Comparison of ENCODE assay signal across 1 cellular context in genomic region chr2:27891063-27891819, GRCh38.
A peak's percentile ranks its signal among the peaks of the same experiment; 100 is the strongest.
TF ChIP-seq lines count a peak whose summit lies in the region.

No MANE protein-coding gene starts in this region.

TF ChIP-seq in HepG2, 621 proteins besides CTCF, POLR2A, EP300 and RAD21 (continued from another document and continues in another):
- TF ChIP-seq ZHX2 (IDR thresholded peaks at IDR 0.05; ENCODE audit: low read depth) (peak; percentile 99), ZHX2 (CRISPR knock-in tag; IDR thresholded peaks at IDR 0.05; ENCODE audit: borderline replicate concordance) (no peak), HNF1B (CRISPR knock-in tag; IDR thresholded peaks at IDR 0.05) (0 out of 2 replicates have a peak, but pooled peaks have one; percentile 28), HDAC2 (CRISPR knock-in tag; IDR thresholded peaks at IDR 0.05) (0 out of 2 replicates have a peak, but pooled peaks have one; percentile 15), ZNF274 (CRISPR knock-in tag; IDR thresholded peaks at IDR 0.05) (no peak), ZBTB10 (CRISPR knock-in tag; IDR thresholded peaks at IDR 0.05; ENCODE audit: borderline replicate concordance) (peak; percentile 98), MLX (CRISPR knock-in tag; IDR thresholded peaks at IDR 0.05) (no peak), MAFF (IDR thresholded peaks at IDR 0.05; ENCODE audit: low read depth, low read length) (0 out of 2 replicates have a peak, but pooled peaks have one; percentile 1), ZNF350 (CRISPR knock-in tag; IDR thresholded peaks at IDR 0.05; ENCODE audit: borderline replicate concordance, low read depth) (no peak), MBD4 (IDR thresholded peaks at IDR 0.05; ENCODE audit: borderline replicate concordance, low read length) (no peak), CENPT (CRISPR knock-in tag; IDR thresholded peaks at IDR 0.05; ENCODE audit: low read depth) (no peak), MZF1 (CRISPR knock-in tag; IDR thresholded peaks at IDR 0.05; ENCODE audit: borderline replicate concordance) (peak; percentile 73; the same call in 1 of the 2 replicates), ZNF607 (CRISPR knock-in tag; IDR thresholded peaks at IDR 0.05; ENCODE audit: borderline replicate concordance) (peak; percentile 68; the same call in 1 of the 2 replicates), ZHX1 (CRISPR knock-in tag; IDR thresholded peaks at IDR 0.05; ENCODE audit: low read depth) (peak; percentile 100), KLF11 (CRISPR knock-in tag; IDR thresholded peaks at IDR 0.05) (no peak), TEAD3 (CRISPR knock-in tag; optimal IDR thresholded peaks at IDR 0.05; ENCODE audit: borderline replicate concordance) (peak; percentile 41), SOX6 (IDR thresholded peaks at IDR 0.05) (no peak), SOX6 (CRISPR knock-in tag; IDR thresholded peaks at IDR 0.05) (peak; percentile 57), HINFP (CRISPR knock-in tag; IDR thresholded peaks at IDR 0.05; ENCODE audit: low read depth) (no peak), ZBTB21 (CRISPR knock-in tag; IDR thresholded peaks at IDR 0.05) (peak; percentile 100), SNAI1 (CRISPR knock-in tag; IDR thresholded peaks at IDR 0.05; ENCODE audit: borderline replicate concordance) (peak; percentile 66; the same call in 1 of the 2 replicates), ZNF10 (CRISPR knock-in tag; IDR thresholded peaks at IDR 0.05; ENCODE audit: borderline replicate concordance, low read depth) (no peak), ZFP41 (CRISPR knock-in tag; IDR thresholded peaks at IDR 0.05; ENCODE audit: borderline replicate concordance) (no peak), ZNF484 (CRISPR knock-in tag; IDR thresholded peaks at IDR 0.05; ENCODE audit: borderline replicate concordance, low read depth) (0 out of 2 replicates have a peak, but pooled peaks have one; percentile 75), CEBPG (CRISPR knock-in tag; IDR thresholded peaks at IDR 0.05) (no peak), NCOA1 (CRISPR knock-in tag; IDR thresholded peaks at IDR 0.05) (no peak), REL (CRISPR knock-in tag; conservative IDR thresholded peaks at IDR 0.05) (0 out of 2 replicates have a peak, but pooled peaks have one; percentile 16), POGZ (CRISPR knock-in tag; IDR thresholded peaks at IDR 0.05) (peak; percentile 92), RERE (CRISPR knock-in tag; IDR thresholded peaks at IDR 0.05; ENCODE audit: low read depth) (no peak), ZNF44 (CRISPR knock-in tag; IDR thresholded peaks at IDR 0.05) (0 out of 2 replicates have a peak, but pooled peaks have one; percentile 6), ZNF546 (CRISPR knock-in tag; conservative IDR thresholded peaks at IDR 0.05) (peak; percentile 68; the same call in 1 of the 2 replicates), ZNF446 (CRISPR knock-in tag; IDR thresholded peaks at IDR 0.05) (no peak), ZNF260 (CRISPR knock-in tag; IDR thresholded peaks at IDR 0.05; ENCODE audit: borderline replicate concordance, low read depth) (no peak), RAD51 (IDR thresholded peaks at IDR 0.05; ENCODE audit: borderline replicate concordance) (no peak), MAX (IDR thresholded peaks at IDR 0.05) (peak; percentile 69), CREM (IDR thresholded peaks at IDR 0.05) (peak; percentile 99), CREM (CRISPR knock-in tag; IDR thresholded peaks at IDR 0.05) (peak; percentile 86), ZNF572 (CRISPR knock-in tag; IDR thresholded peaks at IDR 0.05) (no peak), ZNF383 (CRISPR knock-in tag; IDR thresholded peaks at IDR 0.05; ENCODE audit: borderline replicate concordance) (0 out of 2 replicates have a peak, but pooled peaks have one; percentile 63), ZFAT (CRISPR knock-in tag; conservative IDR thresholded peaks at IDR 0.05) (no peak)
